Comparison of ENCODE assay signal across 8 cellular contexts in the genomic region with DNA sequence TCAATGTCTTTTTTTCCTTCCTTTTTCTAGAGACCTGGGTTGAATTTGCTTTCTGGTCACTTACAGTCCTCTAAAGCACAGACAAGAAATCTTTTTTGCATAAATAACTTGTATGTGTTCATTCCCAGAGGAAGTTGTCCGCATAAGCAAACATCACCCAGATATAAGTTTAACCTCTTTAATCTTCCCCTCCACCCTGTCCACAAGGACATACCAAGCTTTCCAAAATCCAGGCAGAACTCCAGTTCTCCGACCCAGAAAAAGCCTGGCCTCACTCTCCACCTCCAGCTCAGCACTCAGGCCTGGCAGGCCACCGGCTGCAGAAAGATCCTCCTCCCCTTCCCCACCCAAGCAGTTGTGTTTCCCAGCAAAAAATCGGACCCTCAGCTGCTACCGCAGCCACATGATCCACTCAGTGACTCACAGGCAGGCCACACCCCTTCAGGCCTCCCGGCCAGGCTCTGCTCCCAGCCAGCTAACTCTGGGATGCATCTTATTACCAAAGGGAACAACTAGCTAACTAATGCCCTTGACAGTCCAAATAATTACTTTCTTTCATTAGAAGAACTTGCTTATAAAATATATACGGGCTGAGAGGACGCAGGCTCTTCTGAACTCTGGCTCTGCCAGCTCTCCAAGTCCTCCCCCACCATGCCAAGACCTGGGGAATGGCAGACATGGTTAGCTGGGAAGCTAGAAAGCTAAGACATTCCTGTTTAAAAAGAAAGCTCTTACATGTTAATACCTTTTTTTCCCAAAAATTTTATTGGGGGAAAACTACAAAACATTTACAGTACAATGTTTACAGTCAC. TPM values are rescaled to one million over a fixed set of nuclear protein-coding genes. Genes with fewer than 3 reads are reported as not detected.
A peak's percentile ranks its signal among the peaks of the same experiment; 100 is the strongest.
DNase-seq lines count a peak whose midpoint lies in the region; ATAC-seq and TF ChIP-seq lines count a peak whose summit lies in the region.

No MANE protein-coding gene starts in this region.

- DNase-seq in Caco-2 (peak; percentile 78 to 87), KBM-7 (peak; percentile 93), amygdala (lab: John Stamatoyannopoulos, UW) (peak in 55 of 56 donors; percentile 33 to 93 (median 84)), heart left ventricle (peak; percentile 90 to 94 (median 91)), osteocyte (ENCODE audit: extremely low spot score, unreplicated experiment) (peak; percentile 94), vagina (ENCODE audit: extremely low spot score in 2 of 2) (peak in 1 of 2 donors; percentile 98)

- H3K4me3 ChIP-seq in Caco-2 (ENCODE audit: low read depth, low read length) = peak overlapping the region; percentile 98
- peak overlapping the region; percentile 65 to 97 (median 84) for H3K4me3 ChIP-seq in heart left ventricle
- peak overlapping the region; percentile 97 to 99 for H3K4me3 ChIP-seq in vagina

- TF ChIP-seq POLR2A in heart left ventricle (IDR thresholded peaks at IDR 0.05) = peak in 1 of 2 donors; percentile 56
- peak in 1 of 2 donors; percentile 38 for TF ChIP-seq POLR2A in vagina (IDR thresholded peaks at IDR 0.05)

- POLR2A ChIA-PET in Caco-2 (lab: Charles Lee) = interaction anchor here (0.6 to 1.7 kb wide), 7 partner anchors 14 to 339 kb away, joined by 3 to 4 read pairs (median 4); no protein-coding TSS in a partner anchor

- H3K36me3 ChIP-seq in Caco-2 (ENCODE audit: control insufficient read depth, insufficient read depth, low read length) (peaks cover 21% of the 10 kb centered on the region), heart left ventricle (peaks cover 0 to 40% (median 34%) of the 10 kb centered on the region in 9 donors), vagina (peaks cover 0 to 38% of the 10 kb centered on the region in 2 donors)

- CTCF ChIA-PET in Caco-2 (lab: Charles Lee) = interaction anchor here (1.0 to 2.8 kb wide), 8 partner anchors 19 to 274 kb away, joined by 3 to 13 read pairs (median 4); no protein-coding TSS in a partner anchor

- peaks cover 91% of the 10 kb centered on the region for H3K36me3 Mint-ChIP-seq in Caco-2 (ENCODE audit: insufficient read depth, unreplicated experiment)
- H3K36me3 Mint-ChIP-seq in osteocyte (ENCODE audit: unreplicated experiment) = peaks cover 19% of the 10 kb centered on the region

- peaks cover 30% of the 10 kb centered on the region for H3K4me1 Mint-ChIP-seq in Caco-2 (ENCODE audit: low read depth, unreplicated experiment)
- peaks cover 59% of the 10 kb centered on the region for H3K4me1 Mint-ChIP-seq in osteocyte (ENCODE audit: unreplicated experiment)

- no peaks in the 10 kb centered on the region for H3K9me3 Mint-ChIP-seq in Caco-2 (ENCODE audit: unreplicated experiment)
- H3K9me3 Mint-ChIP-seq in osteocyte (ENCODE audit: unreplicated experiment) = no peaks in the 10 kb centered on the region

- peak; percentile 34 for ATAC-seq in SK-N-SH treated with all-trans-retinoic acid at 6 μM for 48 hours
- peak; percentile 29 to 54 (median 40) for ATAC-seq in heart left ventricle
- ATAC-seq in GM21367 (IDR thresholded peaks at IDR 0.05; ENCODE audit: unreplicated experiment) = no peak

- H3K4me1 ChIP-seq in Caco-2 (peaks cover 35% of the 10 kb centered on the region), heart left ventricle (peaks cover 6 to 78% (median 58%) of the 10 kb centered on the region in 12 donors), vagina (peaks cover 45% of the 10 kb centered on the region)

- 0% methylated on average over 8 of the region's 8 CpGs for WGBS in heart left ventricle, 4 donors

- H3K9me3 ChIP-seq in Caco-2 (no peaks in the 10 kb centered on the region), heart left ventricle (no peaks in the 10 kb centered on the region), vagina (no peaks in the 10 kb centered on the region)

- in situ Hi-C loops in KBM-7 (cut with MboI; ENCODE audit: low pct_unique_long_range_greater_than_20kb, low sequenced_read_pairs) = no loop called here

- H3K4me3 Mint-ChIP-seq in Caco-2 (ENCODE audit: unreplicated experiment) (peak overlapping the region; percentile 70), osteocyte (ENCODE audit: unreplicated experiment) (peak overlapping the region; percentile 77)

- H3K27me3 ChIP-seq in Caco-2 (replicated peaks; ENCODE audit: control insufficient read depth, insufficient read depth, low read length) (no peaks in the 10 kb centered on the region), heart left ventricle (no peaks in the 10 kb centered on the region), vagina (no peaks in the 10 kb centered on the region)

- H3K27ac ChIP-seq in heart left ventricle = peak overlapping the region; percentile 96 to 99 (median 99)
- H3K27ac ChIP-seq in vagina = peak overlapping the region; percentile 99

- H3K27me3 Mint-ChIP-seq in Caco-2 (ENCODE audit: insufficient read depth, unreplicated experiment) (no peaks in the 10 kb centered on the region), osteocyte (ENCODE audit: unreplicated experiment) (no peaks in the 10 kb centered on the region)

- no TSS peak for BruUV-seq in Caco-2 (replicated peaks; lab: Mats Ljungman, UMichigan)

- peak overlapping the region; percentile 76 for H3K27ac Mint-ChIP-seq in Caco-2 (ENCODE audit: unreplicated experiment)
- peak overlapping the region; percentile 98 for H3K27ac Mint-ChIP-seq in osteocyte (ENCODE audit: unreplicated experiment)

- TF ChIP-seq CTCF in Caco-2 (IDR thresholded peaks at IDR 0.05; ENCODE audit: insufficient read depth in 1 of 2, low read depth in 1 of 2, low read length in 1 of 2, severe bottlenecking in 1 of 2, unreplicated experiment in 1 of 2) (no peak), heart left ventricle (IDR thresholded peaks at IDR 0.05) (no peak), osteocyte (IDR thresholded peaks at IDR 0.05) (no peak), vagina (IDR thresholded peaks at IDR 0.05) (no peak)

- intact Hi-C loops in Caco-2 (cut with micrococcal nuclease; ENCODE audit: unreplicated experiment) = loop anchor here (1.0 to 2.0 kb wide), 2 partner anchors 93 to 247 kb away; no protein-coding TSS in a partner anchor
- intact Hi-C loops in heart left ventricle (cut with DNase I) = loop anchor here in 6 of 10 donors (2.0 to 10.0 kb wide), 6 partner anchors 140 to 275 kb away; no protein-coding TSS in a partner anchor
- intact Hi-C loops in vagina (cut with DNase I) = loop anchor here (2.0 to 10.0 kb wide), 2 partner anchors 247 to 357 kb away; no protein-coding TSS in a partner anchor

TF ChIP-seq in SK-N-SH treated with all-trans-retinoic acid at 6 μM for 48 hours, 23 proteins besides CTCF, POLR2A, EP300 and RAD21:
- TF ChIP-seq ZNF565 (CRISPR knock-in tag; conservative IDR thresholded peaks at IDR 0.05; ENCODE audit: low read depth) (no peak), PPARA (CRISPR knock-in tag; IDR thresholded peaks at IDR 0.05; ENCODE audit: borderline replicate concordance) (no peak; the same call in 1 of the 2 replicates), ZFP3 (CRISPR knock-in tag; IDR thresholded peaks at IDR 0.05) (no peak), CSDC2 (CRISPR knock-in tag; IDR thresholded peaks at IDR 0.05) (0 out of 2 replicates have a peak, but pooled peaks have one; percentile 11), ZFP30 (CRISPR knock-in tag; IDR thresholded peaks at IDR 0.05) (no peak), GLIS3 (CRISPR knock-in tag; IDR thresholded peaks at IDR 0.05) (0 out of 2 replicates have a peak, but pooled peaks have one; percentile 7), ZNF70 (CRISPR knock-in tag; IDR thresholded peaks at IDR 0.05) (peak; percentile 77; the same call in 1 of the 2 replicates), ZC3H10 (CRISPR knock-in tag; IDR thresholded peaks at IDR 0.05) (no peak), ESRRG (CRISPR knock-in tag; IDR thresholded peaks at IDR 0.05) (peak; percentile 85; the same call in 1 of the 2 replicates), TOX (CRISPR knock-in tag; IDR thresholded peaks at IDR 0.05; ENCODE audit: borderline replicate concordance) (no peak; the same call in 1 of the 2 replicates), ISL1 (CRISPR knock-in tag; IDR thresholded peaks at IDR 0.05) (peak; percentile 13; the same call in 1 of the 2 replicates), ARNTL (CRISPR knock-in tag; IDR thresholded peaks at IDR 0.05; ENCODE audit: borderline replicate concordance, low read depth) (0 out of 2 replicates have a peak, but pooled peaks have one; percentile 7)
- TF ChIP-seq, protein P1, sequence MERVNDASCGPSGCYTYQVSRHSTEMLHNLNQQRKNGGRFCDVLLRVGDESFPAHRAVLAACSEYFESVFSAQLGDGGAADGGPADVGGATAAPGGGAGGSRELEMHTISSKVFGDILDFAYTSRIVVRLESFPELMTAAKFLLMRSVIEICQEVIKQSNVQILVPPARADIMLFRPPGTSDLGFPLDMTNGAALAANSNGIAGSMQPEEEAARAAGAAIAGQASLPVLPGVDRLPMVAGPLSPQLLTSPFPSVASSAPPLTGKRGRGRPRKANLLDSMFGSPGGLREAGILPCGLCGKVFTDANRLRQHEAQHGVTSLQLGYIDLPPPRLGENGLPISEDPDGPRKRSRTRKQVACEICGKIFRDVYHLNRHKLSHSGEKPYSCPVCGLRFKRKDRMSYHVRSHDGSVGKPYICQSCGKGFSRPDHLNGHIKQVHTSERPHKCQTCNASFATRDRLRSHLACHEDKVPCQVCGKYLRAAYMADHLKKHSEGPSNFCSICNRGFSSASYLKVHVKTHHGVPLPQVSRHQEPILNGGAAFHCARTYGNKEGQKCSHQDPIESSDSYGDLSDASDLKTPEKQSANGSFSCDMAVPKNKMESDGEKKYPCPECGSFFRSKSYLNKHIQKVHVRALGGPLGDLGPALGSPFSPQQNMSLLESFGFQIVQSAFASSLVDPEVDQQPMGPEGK (CRISPR knock-in tag; IDR thresholded peaks at IDR 0.05; ENCODE audit: borderline replicate concordance) = 0 out of 2 replicates have a peak, but pooled peaks have one; percentile 13

RNA-seq across cellular contexts. Expression of a gene that starts 4.5 kb away (rescaled TPM):
- total RNA-seq in Caco-2 (2022) = 225 and 237 TPM in 2 replicates
- 10 to 100 TPM; 28.8 to 94.4 (median 44.9) TPM for total RNA-seq in heart left ventricle
- polyA plus RNA-seq in heart left ventricle = 10 to 100 TPM; 29.2 to 29.5 TPM
- total RNA-seq in osteocyte = 87.9 and 88.0 TPM in 2 replicates
- 206 TPM for total RNA-seq in vagina
